In the genomic region with DNA sequence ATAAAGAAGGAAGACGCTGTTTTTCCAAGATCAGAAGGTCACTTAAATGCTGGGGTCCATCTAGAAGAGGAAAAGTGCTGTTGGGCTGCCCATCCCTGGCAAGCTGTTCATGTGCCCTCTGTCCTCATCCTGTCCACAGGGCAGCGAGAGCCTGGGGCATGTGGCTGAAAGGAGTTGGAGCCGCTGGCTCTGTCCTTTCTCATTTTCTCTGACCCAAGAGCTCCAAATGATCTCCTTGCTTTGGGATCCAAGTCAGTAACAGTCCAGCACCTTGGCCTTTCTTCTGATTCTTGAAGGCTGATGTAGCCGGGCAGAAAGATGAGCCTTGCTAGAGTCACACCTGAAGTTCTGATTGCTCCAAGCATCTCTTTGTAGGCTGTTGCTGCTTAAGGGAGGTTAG, we compare ENCODE assay signal across 29 cellular contexts. TPM values are rescaled to one million over a fixed set of nuclear protein-coding genes. Genes with fewer than 3 reads are reported as not detected.
DNase-seq lines count a peak whose midpoint lies in the region; ATAC-seq, FAIRE-seq and TF ChIP-seq lines count a peak whose summit lies in the region.
"Had no signal": no experiment of that assay in that cellular context is flagged by ENCODE, and none has a peak within 500 bp of the region (broad histone marks: within the 10 kb centered on the region; RNA-seq: fewer than 3 reads in every experiment).

No MANE protein-coding gene starts in this region.

- H3K4me3 Mint-ChIP-seq in type B pancreatic cell (no peak overlapping the region), WTC11 (no peak overlapping the region)
- H3K4me3 Mint-ChIP-seq: CD4-positive, alpha-beta memory T cell; HFFc6; IgD-negative memory B cell had no signal

- H3K23ac ChIP-seq in H1 (ENCODE audit: insufficient read length) = no peak overlapping the region

- no peak overlapping the region for H3K4ac ChIP-seq in H1 (replicated peaks; ENCODE audit: insufficient read length, low read depth, low read length)

- H3K4me1 ChIP-seq in H1 (replicated peaks in 1 of 4; ENCODE audit: control insufficient read depth in 3 of 4, insufficient read depth in 4 of 4, low read length in 3 of 4) (no peaks in the 10 kb centered on the region; a peak in 1 of 7 replicates), neutrophil (ENCODE audit: control insufficient read depth in 1 of 2, insufficient read depth in 1 of 2, low read depth in 1 of 2, low read length in 1 of 2) (peaks cover 4 to 6% of the 10 kb centered on the region in 2 experiments)
- H3K4me1 ChIP-seq: HAP-1 had no signal

- no peak overlapping the region for H2BK12ac ChIP-seq in H1 (ENCODE audit: low read depth, low read length)

- POLR2A ChIA-PET in H1 (lab: Charles Lee; ENCODE audit: partially characterized antibody) (no interaction called here), WTC11 (lab: Charles Lee) (no interaction called here)

- no peak overlapping the region for H4K5ac ChIP-seq in H1 (ENCODE audit: insufficient read length, low read depth, low read length)

- H3K79me2 ChIP-seq in H1 (ENCODE audit: control insufficient read depth in 1 of 2, insufficient read depth in 2 of 2, low read length in 2 of 2) = no peaks in the 10 kb centered on the region

- H3K27ac ChIP-seq in H1 (ENCODE audit: low read depth, low read length) (no peak overlapping the region), neutrophil (peak overlapping the region; percentile 10)
- H3K27ac ChIP-seq: A549, KMS-11, RWPE1, SK-N-MC had no signal

- no peaks in the 10 kb centered on the region for H4K20me1 ChIP-seq in H1 (replicated peaks in 1 of 2; ENCODE audit: control insufficient read depth in 1 of 2, insufficient read depth in 2 of 2, low read length in 2 of 2)

- H3K4me3 ChIP-seq in H1 (ENCODE audit: extremely low read depth in 1 of 4, insufficient read depth in 2 of 4, low read depth in 3 of 4, low read length in 4 of 4) = no peak overlapping the region
- no peak overlapping the region for H3K4me3 ChIP-seq in neutrophil (ENCODE audit: low read depth in 1 of 2, low read length in 1 of 2)
- H3K4me3 ChIP-seq: A549; BLaER1 treated with 17β-estradiol and CSF1 and Interleukin-3, amounts not matched to agents 10 nM and 100 nM; HAP-1; SK-N-MC had no signal

- H4K8ac ChIP-seq in H1 (ENCODE audit: extremely low read depth, insufficient read depth, low read length) = 0 out of 2 replicates have a peak overlapping the region, but pooled peaks have one; percentile 4

- H3K27me3 Mint-ChIP-seq in type B pancreatic cell = no peaks in the 10 kb centered on the region
- no peaks in the 10 kb centered on the region for H3K27me3 Mint-ChIP-seq in WTC11 (ENCODE audit: low read depth)
- H3K27me3 Mint-ChIP-seq: CD4-positive, alpha-beta memory T cell had no signal

- H3K9ac ChIP-seq in H1 (replicated peaks in 1 of 4; ENCODE audit: extremely low read depth in 1 of 4, low read depth in 3 of 4, low read length in 3 of 4) = no peak overlapping the region
- H3K9ac ChIP-seq: KMS-11 had no signal

- H4K91ac ChIP-seq in H1 (replicated peaks; ENCODE audit: insufficient read length, low read length) = no peak overlapping the region

- no peaks in the 10 kb centered on the region for H3K79me1 ChIP-seq in H1 (ENCODE audit: low read depth, low read length)

- no peak overlapping the region for H2BK20ac ChIP-seq in H1 (ENCODE audit: low read length)

- TF ChIP-seq CTCF in H1 (IDR thresholded peaks at IDR 0.05; ENCODE audit: control extremely low read depth in 1 of 3, insufficient read depth in 1 of 3, low read depth in 1 of 3, low read length in 3 of 3) (no peak), neutrophil (IDR thresholded peaks at IDR 0.05) (no peak), type B pancreatic cell (conservative IDR thresholded peaks at IDR 0.05) (no peak), WTC11 (IDR thresholded peaks at IDR 0.05) (no peak)

- no peak overlapping the region for H3K18ac ChIP-seq in H1 (ENCODE audit: extremely low read depth, low read length)

- no peak for TF ChIP-seq EP300 in H1 (IDR thresholded peaks at IDR 0.05; ENCODE audit: borderline replicate concordance in 1 of 2, low read depth in 2 of 2, low read length in 2 of 2)

- H3K9me3 ChIP-seq in H1 (ENCODE audit: insufficient read depth in 2 of 2, low read depth in 1 of 2, low read length in 1 of 2) = no peaks in the 10 kb centered on the region
- no peaks in the 10 kb centered on the region for H3K9me3 ChIP-seq in neutrophil
- H3K9me3 ChIP-seq: A549; BLaER1 treated with 17β-estradiol and CSF1 and Interleukin-3, amounts not matched to agents 10 nM and 100 nM; HAP-1 had no signal

- H2BK5ac ChIP-seq in H1 (ENCODE audit: low read depth, low read length) = no peak overlapping the region

- FAIRE-seq in H1 (lab: Jason Lieb, UNC) = no peak
- FAIRE-seq: A549 had no signal

- no peaks in the 10 kb centered on the region for H3K27me3 ChIP-seq in H1 (replicated peaks in 1 of 4; ENCODE audit: control insufficient read depth in 3 of 4, extremely low read depth in 1 of 4, insufficient read depth in 3 of 4, low read length in 3 of 4)
- no peaks in the 10 kb centered on the region for H3K27me3 ChIP-seq in neutrophil
- H3K27me3 ChIP-seq: BLaER1 treated with 17β-estradiol and CSF1 and Interleukin-3, amounts not matched to agents 10 nM and 100 nM had no signal

- DNase-seq in activated effector memory CD4-positive, alpha-beta T cell treated with anti-CD3 and anti-CD28 coated beads, Interleukin-2, amount 50 U/mL, for 16 hours = peak; percentile 21
- DNase-seq in activated effector memory CD4-positive, alpha-beta T cell treated with Interleukin-2 at 50 U/mL for 16 hours = no peak
- DNase-seq in H1 (ENCODE audit: low read depth in 1 of 2, low spot score in 2 of 2) = peak in 1 of 2 experiments; percentile 10
- peak; percentile 24 for DNase-seq in type B pancreatic cell (ENCODE audit: extremely low spot score, unreplicated experiment)
- no peak for DNase-seq in H4 (ENCODE audit: low spot score)
- no peak for DNase-seq in NCI-H2196 treated with DMSO at 0.1 percent for 48 hours (lab: John Stamatoyannopoulos, UW; ENCODE audit: unreplicated experiment)
- no peak for DNase-seq in WTC11 (ENCODE audit: low spot score)
- DNase-seq: AML-193; CD4-positive, alpha-beta memory T cell; COR-L47; DMS53; HFFc6; MM.1S; NCI-H2029; NCI-H2227 treated with DMSO at 0.1 percent for 48 hours; NCI-H510A; NCI-H69; SHP77 treated with DMSO at 0.1 percent for 48 hours had no signal

- CTCF ChIA-PET in H1 (lab: Charles Lee; ENCODE audit: partially characterized antibody) (no interaction called here), WTC11 (lab: Charles Lee) (no interaction called here)

- no peak overlapping the region for H3K14ac ChIP-seq in H1 (ENCODE audit: insufficient read length)

- H3K36me3 Mint-ChIP-seq in type B pancreatic cell = no peaks in the 10 kb centered on the region
- peaks cover 43% of the 10 kb centered on the region for H3K36me3 Mint-ChIP-seq in WTC11

- H2BK15ac ChIP-seq in H1 (ENCODE audit: low read length) = no peak overlapping the region

- no peak overlapping the region for H2AFZ ChIP-seq in H1 (ENCODE audit: low read length)

- no peaks in the 10 kb centered on the region for H3K23me2 ChIP-seq in H1 (ENCODE audit: low read depth, low read length)

- WGBS in H1 (ENCODE audit: extremely low coverage in 1 of 2, insufficient coverage in 1 of 2, insufficient read length in 1 of 2, insufficient replicate concordance in 2 of 2, low coverage in 1 of 2, low lambda C conversion rate in 2 of 2, missing lambda C conversion rate in 1 of 2), 2 experiments = 88% methylated on average over 4 of the region's 4 CpGs; no CpG with 5 or more reads in 1 of the 2 experiments

- H3K56ac ChIP-seq in H1 (replicated peaks; ENCODE audit: insufficient read length, low read depth, low read length) = no peak overlapping the region

- H3K9me3 Mint-ChIP-seq in type B pancreatic cell (no peaks in the 10 kb centered on the region), WTC11 (no peaks in the 10 kb centered on the region)
- H3K9me3 Mint-ChIP-seq: CD4-positive, alpha-beta memory T cell; HFFc6; IgD-negative memory B cell had no signal

- TF ChIP-seq RAD21 in H1 (IDR thresholded peaks at IDR 0.05 in 1 of 2, conservative IDR thresholded peaks at IDR 0.05 in 1 of 2; ENCODE audit: low read depth in 2 of 2, low read length in 2 of 2) = no peak

- H3K4me2 ChIP-seq in H1 (ENCODE audit: insufficient read depth in 1 of 2, low read depth in 2 of 2, low read length in 2 of 2) = no peak overlapping the region
- H3K4me2 ChIP-seq: A549, KMS-11 had no signal

- H3K27ac Mint-ChIP-seq in type B pancreatic cell (no peak overlapping the region), WTC11 (no peak overlapping the region)
- H3K27ac Mint-ChIP-seq: CD4-positive, alpha-beta memory T cell; HFFc6; IgD-negative memory B cell had no signal

- H3K36me3 ChIP-seq in H1 (ENCODE audit: control insufficient read depth in 2 of 4, insufficient read depth in 4 of 4, low read length in 3 of 4) (peaks cover 25 to 57% (median 50%) of the 10 kb centered on the region in 4 experiments), neutrophil (peaks cover 73% of the 10 kb centered on the region)

- no peak for TF ChIP-seq POLR2A in H1 (IDR thresholded peaks at IDR 0.05; ENCODE audit: control extremely low read depth in 1 of 2, low read depth in 2 of 2, low read length in 2 of 2)

- no peak for ATAC-seq in WTC11
- ATAC-seq: A549, Panc1 had no signal

- H2BK120ac ChIP-seq in H1 (replicated peaks; ENCODE audit: low read depth, low read length) = no peak overlapping the region

- no peak overlapping the region for H2AK5ac ChIP-seq in H1 (ENCODE audit: low read depth, low read length)

- H3K4me1 Mint-ChIP-seq in type B pancreatic cell (ENCODE audit: unreplicated experiment) (no peaks in the 10 kb centered on the region), WTC11 (peaks cover 2% of the 10 kb centered on the region; the same call in 1 of the 2 replicates)
- H3K4me1 Mint-ChIP-seq: CD4-positive, alpha-beta memory T cell had no signal

RNA-seq across cellular contexts. Expression of gene SPDYE5, which starts 44.4 kb away (rescaled TPM):
- total RNA-seq in H1 (2021; fragmentation: NEBNext Ultra II Directional; extraction: Animal tissue kit (Norgen Biotek cat#: 25700)) = not detected in 2 replicates
- not detected in 2 replicates for polyA plus RNA-seq in H1 (2011; rRNA removed)
- not detected for polyA plus RNA-seq in H1 (2011; cell fraction: cytosol; rRNA removed)
- polyA plus RNA-seq in H1 (2011; cell fraction: nucleus; rRNA removed) = not detected
- 0.77 to 1.3 TPM (median 1.0 TPM) in 4 replicates for polyA plus RNA-seq in H1 (2012, experiment 1 of 2)
- polyA plus RNA-seq in H1 (2012, experiment 2 of 2) = 0.24 TPM
- not detected for polyA plus RNA-seq in H1 (2013, experiment 1 of 2)
- not detected for polyA plus RNA-seq in H1 (2013, experiment 2 of 2)
- not detected in 2 replicates for polyA minus RNA-seq in H1 (2011; rRNA and poly(A)+ RNA removed)
- not detected for polyA minus RNA-seq in H1 (2011; cell fraction: cytosol; rRNA and poly(A)+ RNA removed)
- not detected for polyA minus RNA-seq in H1 (2011; cell fraction: nucleus; rRNA and poly(A)+ RNA removed)
- total RNA-seq in type B pancreatic cell (ENCODE audit: low replicate concordance) (not detected in 2 replicates), WTC11 (2021) (not detected in 3 replicates)
- total RNA-seq in H4 (2014; rRNA removed; shearing (Covaris generic)) = not detected in 2 replicates
- total RNA-seq: Daoy, G401, HFFc6 had no signal
- polyA plus RNA-seq: A549 had no signal

RNA-seq across cellular contexts. Expression of gene POM121C, which starts 50.4 kb away (rescaled TPM):
- total RNA-seq in H1 (2021; fragmentation: NEBNext Ultra II Directional; extraction: Animal tissue kit (Norgen Biotek cat#: 25700)) = 56.8 and 58.0 TPM in 2 replicates
- 16.5 and 21.1 TPM in 2 replicates for polyA plus RNA-seq in H1 (2011; rRNA removed)
- 9.8 TPM for polyA plus RNA-seq in H1 (2011; cell fraction: cytosol; rRNA removed)
- 25.6 TPM for polyA plus RNA-seq in H1 (2011; cell fraction: nucleus; rRNA removed)
- 41.5 to 55.3 TPM (median 53.1 TPM) in 4 replicates for polyA plus RNA-seq in H1 (2012, experiment 1 of 2)
- 31.0 TPM for polyA plus RNA-seq in H1 (2012, experiment 2 of 2)
- 48.3 TPM for polyA plus RNA-seq in H1 (2013, experiment 1 of 2)
- 55.3 TPM for polyA plus RNA-seq in H1 (2013, experiment 2 of 2)
- polyA minus RNA-seq in H1 (2011; rRNA and poly(A)+ RNA removed) = 35.7 and 36.2 TPM in 2 replicates
- polyA minus RNA-seq in H1 (2011; cell fraction: cytosol; rRNA and poly(A)+ RNA removed) = 18.9 TPM
- polyA minus RNA-seq in H1 (2011; cell fraction: nucleus; rRNA and poly(A)+ RNA removed) = 19.5 TPM
- total RNA-seq in type B pancreatic cell (ENCODE audit: low replicate concordance) (44.9 and 65.6 TPM in 2 replicates), WTC11 (2021) (52.7 to 54.7 TPM (median 53.8 TPM) in 3 replicates)
- total RNA-seq in H4 (2014; rRNA removed; shearing (Covaris generic)) = 4.9 and 8.8 TPM in 2 replicates

Comparison
In these comparisons a context has a peak if more than half of its experiments do, and no peak if none do; other contexts are left out.
1. DNase-seq: peak in activated effector memory CD4-positive, alpha-beta T cell treated with anti-CD3 and anti-CD28 coated beads, Interleukin-2, amount 50 U/mL, for 16 hours (single experiment) and type B pancreatic cell (single experiment); none in activated effector memory CD4-positive, alpha-beta T cell treated with Interleukin-2 at 50 U/mL for 16 hours (single experiment), H4 (single experiment), NCI-H2196 treated with DMSO at 0.1 percent for 48 hours (single experiment) and WTC11 (single experiment).